ENCODE assay signal across 8 cellular contexts in genomic region chr11:27296406-27296994, GRCh38.
DNase-seq lines count a peak whose midpoint lies in the region; ATAC-seq and TF ChIP-seq lines count a peak whose summit lies in the region.

No MANE protein-coding gene starts in this region.

- H3K9me2 ChIP-seq in OCI-LY1 (ENCODE audit: low read depth, low read length), result no peaks in the 10 kb centered on the region

- no peak overlapping the region for H3K18ac ChIP-seq in neuronal stem cell (ENCODE audit: low read length)

- no peak overlapping the region for H2BK12ac ChIP-seq in neuronal stem cell (ENCODE audit: low read length)

- H3K23ac ChIP-seq in neuronal stem cell (ENCODE audit: low read depth, low read length, poor library complexity), result no peak overlapping the region

- H3K4ac ChIP-seq in neuronal stem cell (ENCODE audit: low read length), result no peak overlapping the region

- no peaks in the 10 kb centered on the region for H3K27me3 ChIP-seq in OCI-LY1 (ENCODE audit: insufficient read depth, low read length)
- H3K27me3 ChIP-seq in endodermal cell (ENCODE audit: control insufficient read depth, insufficient read depth, low read length, poor library complexity, severe bottlenecking), result no peaks in the 10 kb centered on the region
- H3K27me3 ChIP-seq in neuronal stem cell (ENCODE audit: control insufficient read depth in 3 of 3, insufficient read depth in 3 of 3, low read depth in 1 of 3, low read length in 3 of 3), result no peaks in the 10 kb centered on the region

- no peak overlapping the region for H2BK5ac ChIP-seq in neuronal stem cell (ENCODE audit: low read length)

- no peak overlapping the region for H3K9ac ChIP-seq in OCI-LY1 (ENCODE audit: low read length)
- no peak overlapping the region for H3K9ac ChIP-seq in endodermal cell (ENCODE audit: extremely low read depth, low read length, poor library complexity, severe bottlenecking)
- no peak overlapping the region for H3K9ac ChIP-seq in neuronal stem cell (ENCODE audit: low read depth, low read length, poor library complexity)

- H3K27ac ChIP-seq in OCI-LY1 (ENCODE audit: low read depth, low read length, poor library complexity, severe bottlenecking), result no peak overlapping the region
- H3K27ac ChIP-seq in endodermal cell (ENCODE audit: low read depth, low read length), result no peak overlapping the region
- no peak overlapping the region for H3K27ac ChIP-seq in neuronal stem cell (replicated peaks; ENCODE audit: low read length)

- H4K8ac ChIP-seq in neuronal stem cell (ENCODE audit: low read depth, low read length), result no peak overlapping the region

- H3K9me3 Mint-ChIP-seq in endodermal cell, result peaks cover 17% of the 10 kb centered on the region

- peaks cover 5% of the 10 kb centered on the region for H3K36me3 Mint-ChIP-seq in endodermal cell (ENCODE audit: low read depth)

- DNase-seq in DMS 273 (lab: John Stamatoyannopoulos, UW; ENCODE audit: unreplicated experiment) (peak; percentile 72), HPDE6-E6E7 (ENCODE audit: extremely low spot score) (peak; percentile 21), endodermal cell (no peak), omental fat pad (ENCODE audit: low spot score) (no peak), occipital lobe (lab: John Stamatoyannopoulos, UW) (no peak), neuronal stem cell (ENCODE audit: low spot score) (no peak)

- no peak overlapping the region for H3K27ac Mint-ChIP-seq in endodermal cell

- no peaks in the 10 kb centered on the region for H3F3A ChIP-seq in OCI-LY1 (ENCODE audit: insufficient read depth, low read length)

- H3K36me3 ChIP-seq in OCI-LY1 (ENCODE audit: insufficient read depth, low read length), result no peaks in the 10 kb centered on the region; the same call in 1 of the 2 replicates
- no peaks in the 10 kb centered on the region for H3K36me3 ChIP-seq in endodermal cell (ENCODE audit: control insufficient read depth, insufficient read depth, low read length)
- H3K36me3 ChIP-seq in neuronal stem cell (replicated peaks in 1 of 2; ENCODE audit: control insufficient read depth in 2 of 2, insufficient read depth in 2 of 2, low read length in 2 of 2), result no peaks in the 10 kb centered on the region

- no peak overlapping the region for H3K4me3 Mint-ChIP-seq in endodermal cell

- H3K79me1 ChIP-seq in neuronal stem cell (ENCODE audit: low read depth, low read length), result no peaks in the 10 kb centered on the region

- H2AK5ac ChIP-seq in neuronal stem cell (ENCODE audit: low read depth, low read length), result no peak overlapping the region

- peak; percentile 81 for TF ChIP-seq CTCF in OCI-LY1 (IDR thresholded peaks at IDR 0.05; ENCODE audit: low read length)
- TF ChIP-seq CTCF in endodermal cell (conservative IDR thresholded peaks at IDR 0.05), result peak; percentile 91
- no peak for TF ChIP-seq CTCF in omental fat pad (IDR thresholded peaks at IDR 0.05)

- no peak overlapping the region for H2BK15ac ChIP-seq in neuronal stem cell (ENCODE audit: low read length)

- no peaks in the 10 kb centered on the region for H3K4me1 ChIP-seq in OCI-LY1 (ENCODE audit: insufficient read depth, low read length, severe bottlenecking)
- peaks cover 13% of the 10 kb centered on the region for H3K4me1 ChIP-seq in endodermal cell (ENCODE audit: control insufficient read depth, insufficient read depth, low read length)
- peaks cover 0 to 5% of the 10 kb centered on the region in 2 donors for H3K4me1 ChIP-seq in neuronal stem cell (ENCODE audit: control insufficient read depth in 2 of 2, insufficient read depth in 1 of 2, low read depth in 1 of 2, low read length in 2 of 2)

- H2AFZ ChIP-seq in OCI-LY1 (ENCODE audit: low read length) (no peak overlapping the region), neuronal stem cell (ENCODE audit: low read length) (no peak overlapping the region)

- H3K4me3 ChIP-seq in OCI-LY1 (ENCODE audit: low read depth, low read length, poor library complexity, severe bottlenecking), result no peak overlapping the region
- H3K4me3 ChIP-seq in endodermal cell (ENCODE audit: low read length), result no peak overlapping the region
- H3K4me3 ChIP-seq in neuronal stem cell (ENCODE audit: low read length in 2 of 2), result no peak overlapping the region

- 53 to 60% methylated on average over 2 to 4 of the region's 5 CpGs for WGBS in endodermal cell (ENCODE audit: insufficient coverage in 1 of 2, insufficient read length in 1 of 2), 2 experiments
- WGBS in neuronal stem cell (ENCODE audit: extremely low coverage in 2 of 2, insufficient read length in 2 of 2, insufficient replicate concordance in 1 of 2), 2 donors, result no CpG with 5 or more reads among the region's 5 CpGs

- ATAC-seq in GM19463 (IDR thresholded peaks at IDR 0.05; ENCODE audit: unreplicated experiment), result peak; percentile 80
- peak; percentile 68 for ATAC-seq in omental fat pad (ENCODE audit: low FRiP score)

- no peaks in the 10 kb centered on the region for H4K20me1 ChIP-seq in OCI-LY1 (ENCODE audit: insufficient read depth, low read length)

- H3K4me2 ChIP-seq in OCI-LY1 (ENCODE audit: low read length) (no peak overlapping the region), neuronal stem cell (ENCODE audit: insufficient read depth, low read length, poor library complexity, severe bottlenecking) (no peak overlapping the region)

- H3K9me3 ChIP-seq in OCI-LY1 (ENCODE audit: low read length) (peaks cover 10% of the 10 kb centered on the region), endodermal cell (ENCODE audit: control insufficient read depth, low read length) (peaks cover 18% of the 10 kb centered on the region), neuronal stem cell (replicated peaks in 1 of 2; ENCODE audit: control insufficient read depth in 2 of 2, insufficient read depth in 1 of 2, low read depth in 1 of 2, low read length in 2 of 2) (peaks cover 2 to 10% of the 10 kb centered on the region in 2 donors)

- no peaks in the 10 kb centered on the region for H3K79me2 ChIP-seq in OCI-LY1 (ENCODE audit: insufficient read depth, low read length)

- no peak overlapping the region for H3K14ac ChIP-seq in neuronal stem cell (ENCODE audit: low read length)

- no peaks in the 10 kb centered on the region for H3K27me3 Mint-ChIP-seq in endodermal cell (ENCODE audit: insufficient read depth)

- peaks cover 25% of the 10 kb centered on the region for H3K4me1 Mint-ChIP-seq in endodermal cell

- H4K91ac ChIP-seq in neuronal stem cell (ENCODE audit: low read depth, low read length, poor library complexity), result no peak overlapping the region

- H2BK120ac ChIP-seq in neuronal stem cell (ENCODE audit: low read depth, low read length), result no peak overlapping the region

Comparison
In these comparisons a context has a peak if more than half of its experiments do, and no peak if none do; other contexts are left out.
1. DNase-seq: peak in DMS 273 (single experiment) and HPDE6-E6E7 (single experiment); none in endodermal cell (single experiment), omental fat pad (single experiment), occipital lobe (single experiment) and neuronal stem cell (single experiment).
2. CTCF ChIP-seq: peak in OCI-LY1 (single experiment) and endodermal cell (single experiment); none in omental fat pad (0 of 3).